Comparison of ENCODE assay signal across 38 cellular contexts in genomic region chr1:152118915-152119314, GRCh38. TPM values are rescaled to one million over a fixed set of nuclear protein-coding genes. Genes with fewer than 3 reads are reported as not detected.
"Had no signal": no experiment of that assay in that cellular context is flagged by ENCODE, and none has a peak within 500 bp of the region (broad histone marks: within the 10 kb centered on the region; RNA-seq: fewer than 3 reads in every experiment).

No MANE protein-coding gene starts in this region.

- H3K4me1 Mint-ChIP-seq: activated CD4-positive, alpha-beta memory T cell treated with anti-CD3 and anti-CD28 coated beads, Interleukin-2, amount 10 ng/mL, durations not matched to agents 7 days and 5 days; activated CD8-positive, alpha-beta memory T cell treated with anti-CD3 and anti-CD28 coated beads, Interleukin-2, amount 10 ng/mL, durations not matched to agents 7 days and 5 days; activated naive CD8-positive, alpha-beta T cell treated with anti-CD3 and anti-CD28 coated beads for 36 hours; activated T-helper 17 cell treated with anti-CD3 and anti-CD28 coated beads, Interleukin-2, amount 50 U/mL, for 72 hours had no signal

- H3K9me3 Mint-ChIP-seq: activated CD4-positive, alpha-beta memory T cell treated with anti-CD3 and anti-CD28 coated beads, Interleukin-2, amount 10 ng/mL, durations not matched to agents 7 days and 5 days; activated naive CD8-positive, alpha-beta T cell treated with anti-CD3 and anti-CD28 coated beads for 36 hours; activated T-helper 17 cell treated with anti-CD3 and anti-CD28 coated beads, Interleukin-2, amount 50 U/mL, for 72 hours had no signal

- H3K4me3 ChIP-seq: Peyer's patch had no signal

- H3K4me3 Mint-ChIP-seq: activated CD4-positive, alpha-beta memory T cell treated with anti-CD3 and anti-CD28 coated beads, Interleukin-2, amount 10 ng/mL, durations not matched to agents 7 days and 5 days; activated CD8-positive, alpha-beta memory T cell treated with anti-CD3 and anti-CD28 coated beads, Interleukin-2, amount 10 ng/mL, durations not matched to agents 7 days and 5 days; activated naive CD8-positive, alpha-beta T cell treated with anti-CD3 and anti-CD28 coated beads for 36 hours; activated T-helper 17 cell treated with anti-CD3 and anti-CD28 coated beads, Interleukin-2, amount 50 U/mL, for 72 hours had no signal

- H3K27ac ChIP-seq: brain microvascular endothelial cell, KMS-11, Peyer's patch, WERI-Rb-1 had no signal

- DNase-seq: activated CD4-positive, alpha-beta memory T cell treated with anti-CD3 and anti-CD28 coated beads, Interleukin-2, amount 10 ng/mL, durations not matched to agents 7 days and 5 days; activated CD4-positive, alpha-beta T cell treated with anti-CD3 and anti-CD28 coated beads for 1 hour; activated CD4-positive, alpha-beta T cell treated with anti-CD3 and anti-CD28 coated beads for 48 hours; activated CD4-positive, CD25-positive, alpha-beta regulatory T cell; activated CD8-positive, alpha-beta memory T cell treated with anti-CD3 and anti-CD28 coated beads for 24 hours; activated CD8-positive, alpha-beta memory T cell treated with anti-CD3 and anti-CD28 coated beads, Interleukin-2, amount 10 ng/mL, durations not matched to agents 7 days and 5 days; activated CD8-positive, alpha-beta memory T cell treated with anti-CD3 and anti-CD28 coated beads, Interleukin-2, amount 50 U/mL, for 48 hours; activated effector memory CD4-positive, alpha-beta T cell treated with anti-CD3 and anti-CD28 coated beads, Interleukin-2, amount 50 U/mL, for 16 hours; activated naive CD4-positive, alpha-beta T cell; activated naive CD4-positive, alpha-beta T cell treated with anti-CD3 and anti-CD28 coated beads, Interleukin-2, amount 50 U/mL, for 16 hours; activated naive CD8-positive, alpha-beta T cell treated with anti-CD3 and anti-CD28 coated beads for 36 hours; activated T-cell treated with anti-CD3 and anti-CD28 coated beads, Interleukin-2, amount 50 U/mL, for 48 hours; amniotic stem cell; aorta; brain microvascular endothelial cell; central memory CD4-positive, alpha-beta T cell; NCI-H1105; NCI-H1417 treated with DMSO at 0.1 percent for 48 hours; NCI-H187 treated with DMSO at 0.1 percent for 48 hours; NCI-H2081; NCI-H2171 treated with DMSO at 0.1 percent for 48 hours; NCI-H2227 treated with DMSO at 0.1 percent for 48 hours; NCI-H446 treated with DMSO at 0.1 percent for 48 hours; NCI-H524; NCI-H748 treated with DMSO at 0.1 percent for 48 hours; PC-3; Peyer's patch; RPMI8226; SHP77 treated with DMSO at 0.1 percent for 48 hours; SW 1271; T-helper 1 cell; T-helper 2 cell; T-helper 9 cell; WERI-Rb-1 had no signal

- H3K9me3 ChIP-seq: Peyer's patch had no signal

- H3K36me3 Mint-ChIP-seq: activated CD8-positive, alpha-beta memory T cell treated with anti-CD3 and anti-CD28 coated beads, Interleukin-2, amount 10 ng/mL, durations not matched to agents 7 days and 5 days; activated naive CD8-positive, alpha-beta T cell treated with anti-CD3 and anti-CD28 coated beads for 36 hours had no signal

- H3K27ac Mint-ChIP-seq: activated CD4-positive, alpha-beta memory T cell treated with anti-CD3 and anti-CD28 coated beads, Interleukin-2, amount 10 ng/mL, durations not matched to agents 7 days and 5 days; activated CD8-positive, alpha-beta memory T cell treated with anti-CD3 and anti-CD28 coated beads, Interleukin-2, amount 10 ng/mL, durations not matched to agents 7 days and 5 days; activated naive CD8-positive, alpha-beta T cell treated with anti-CD3 and anti-CD28 coated beads for 36 hours; activated T-helper 17 cell treated with anti-CD3 and anti-CD28 coated beads, Interleukin-2, amount 50 U/mL, for 72 hours had no signal

- H3K36me3 ChIP-seq: brain microvascular endothelial cell, Peyer's patch, WERI-Rb-1 had no signal

- H3K4me1 ChIP-seq: Peyer's patch had no signal

- H3K27me3 ChIP-seq: Peyer's patch had no signal

- ATAC-seq: activated CD8-positive, alpha-beta memory T cell treated with anti-CD3 and anti-CD28 coated beads, Interleukin-2, amount 10 ng/mL, durations not matched to agents 7 days and 5 days; activated T-helper 17 cell treated with anti-CD3 and anti-CD28 coated beads, Interleukin-2, amount 50 U/mL, for 72 hours; PC-3 had no signal

RNA-seq across cellular contexts. Expression of gene TCHH, which starts 3.7 kb away (rescaled TPM):
- total RNA-seq: PC-3 had no signal

RNA-seq across cellular contexts. Expression of gene TCHHL1, which starts 30.1 kb away (rescaled TPM):
- total RNA-seq: activated CD4-positive, alpha-beta memory T cell treated with anti-CD3 and anti-CD28 coated beads, Interleukin-2, amount 10 ng/mL, durations not matched to agents 7 days and 5 days; activated CD8-positive, alpha-beta memory T cell treated with anti-CD3 and anti-CD28 coated beads, Interleukin-2, amount 10 ng/mL, durations not matched to agents 7 days and 5 days; activated naive CD8-positive, alpha-beta T cell treated with anti-CD3 and anti-CD28 coated beads for 36 hours; activated T-helper 17 cell treated with anti-CD3 and anti-CD28 coated beads, Interleukin-2, amount 50 U/mL, for 72 hours; aorta; cerebellum; LHCN-M2; PC-3; Peyer's patch had no signal
- polyA plus RNA-seq: aorta had no signal

RNA-seq across cellular contexts. Expression of gene RPTN, which starts 40.1 kb away (rescaled TPM):
- total RNA-seq: activated CD4-positive, alpha-beta memory T cell treated with anti-CD3 and anti-CD28 coated beads, Interleukin-2, amount 10 ng/mL, durations not matched to agents 7 days and 5 days; activated CD8-positive, alpha-beta memory T cell treated with anti-CD3 and anti-CD28 coated beads, Interleukin-2, amount 10 ng/mL, durations not matched to agents 7 days and 5 days; activated naive CD8-positive, alpha-beta T cell treated with anti-CD3 and anti-CD28 coated beads for 36 hours; activated T-helper 17 cell treated with anti-CD3 and anti-CD28 coated beads, Interleukin-2, amount 50 U/mL, for 72 hours; aorta; cerebellum; LHCN-M2; PC-3; Peyer's patch had no signal
- polyA plus RNA-seq: aorta had no signal
